Comparison of ENCODE assay signal across 8 cellular contexts in the genomic region with DNA sequence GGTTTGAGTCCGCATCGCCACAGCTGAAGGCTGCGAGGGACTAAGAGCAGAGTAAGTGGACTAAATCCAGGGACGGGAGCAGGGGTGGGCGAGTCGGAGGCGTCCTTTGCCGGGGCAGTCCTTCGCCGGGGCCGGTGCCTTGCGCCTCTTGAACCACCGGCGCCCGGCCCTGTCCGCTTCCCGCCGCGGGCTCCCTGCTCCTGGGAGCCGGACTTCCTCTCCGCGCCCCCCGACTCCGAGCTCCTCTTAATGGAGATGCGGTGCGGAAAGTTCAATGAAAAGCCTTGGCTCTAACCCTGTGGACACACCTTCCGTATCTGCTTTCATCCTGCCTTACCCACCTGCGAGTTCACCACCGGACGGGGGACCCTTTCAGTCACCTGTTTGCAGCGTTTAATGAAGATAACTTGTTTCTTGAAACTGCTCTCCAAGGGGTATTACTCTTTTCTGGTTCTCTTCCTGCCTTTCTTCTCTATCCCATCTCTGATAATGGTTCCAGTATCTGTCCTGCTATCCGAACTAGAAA. TPM values are rescaled to one million over a fixed set of nuclear protein-coding genes. Genes with fewer than 3 reads are reported as not detected.
A peak's percentile ranks its signal among the peaks of the same experiment; 100 is the strongest.
DNase-seq lines count a peak whose midpoint lies in the region; ATAC-seq and TF ChIP-seq lines count a peak whose summit lies in the region.

No MANE protein-coding gene starts in this region.

- H2AK5ac ChIP-seq in trophoblast cell (ENCODE audit: low read length), result no peak overlapping the region

- no peaks in the 10 kb centered on the region for H3K36me3 ChIP-seq in trophoblast cell (ENCODE audit: control insufficient read depth in 1 of 2, insufficient read depth in 2 of 2, low read length in 2 of 2)

- intact Hi-C loops in activated CD8-positive, alpha-beta T cell treated with anti-CD3 and anti-CD28 coated beads for 36 hours (cut with micrococcal nuclease), result loop anchor here (5.0 kb wide), 1 partner anchor 34 kb away; no protein-coding TSS in a partner anchor

- H3K14ac ChIP-seq in trophoblast cell (ENCODE audit: low read length), result peak overlapping the region; percentile 49

- DNase-seq in DMS53 treated with DMSO at 0.1 percent for 48 hours (lab: John Stamatoyannopoulos, UW; ENCODE audit: unreplicated experiment) (peak; percentile 82), foreskin keratinocyte (no peak), trophoblast cell (peak in 1 of 2 donors; percentile 15), glomerular visceral epithelial cell (ENCODE audit: extremely low spot score) (no peak)
- peak; percentile 45 for DNase-seq in activated CD8-positive, alpha-beta T cell treated with anti-CD3 and anti-CD28 coated beads for 36 hours
- DNase-seq in stimulated activated CD8-positive, alpha-beta memory T cell treated with anti-CD3 and anti-CD28 coated beads, Interleukin-4, amount 100 ng/mL, for 48 hours, result no peak

- peak overlapping the region; percentile 70 for H4K12ac ChIP-seq in trophoblast cell (ENCODE audit: low read depth, low read length)

- H4K91ac ChIP-seq in trophoblast cell (ENCODE audit: low read depth, low read length), result peak overlapping the region; percentile 57

- no peak for TF ChIP-seq CTCF in activated CD8-positive, alpha-beta T cell treated with anti-CD3 and anti-CD28 coated beads for 36 hours (IDR thresholded peaks at IDR 0.05)
- TF ChIP-seq CTCF in foreskin keratinocyte (conservative IDR thresholded peaks at IDR 0.05), result no peak

- H3K18ac ChIP-seq in trophoblast cell (ENCODE audit: low read length), result peak overlapping the region; percentile 68

- no peak for TF ChIP-seq RAD21 in Ishikawa (IDR thresholded peaks at IDR 0.05; ENCODE audit: low read depth)

- peak overlapping the region; percentile 87 for H3K27ac ChIP-seq in foreskin keratinocyte
- peak overlapping the region; percentile 79 for H3K27ac ChIP-seq in trophoblast cell (ENCODE audit: low read depth, low read length)

- H3K4me2 ChIP-seq in trophoblast cell (ENCODE audit: low read length), result peak overlapping the region; percentile 87

- no peaks in the 10 kb centered on the region for H3K9me3 Mint-ChIP-seq in activated CD8-positive, alpha-beta T cell treated with anti-CD3 and anti-CD28 coated beads for 36 hours

- ATAC-seq in GM21526 (IDR thresholded peaks at IDR 0.05; ENCODE audit: low FRiP score, unreplicated experiment) (peak; percentile 15), foreskin keratinocyte (peak; percentile 30)
- ATAC-seq in activated CD8-positive, alpha-beta T cell treated with anti-CD3 and anti-CD28 coated beads for 36 hours, result peak; percentile 1

- peaks cover 28% of the 10 kb centered on the region for H3K4me1 ChIP-seq in foreskin keratinocyte
- peaks cover 0 to 3% of the 10 kb centered on the region in 2 experiments for H3K4me1 ChIP-seq in trophoblast cell (ENCODE audit: control insufficient read depth in 1 of 2, insufficient read depth in 2 of 2, low read length in 2 of 2)

- no peak overlapping the region for H3K23ac ChIP-seq in trophoblast cell (ENCODE audit: low read length)

- POLR2A ChIA-PET in activated CD8-positive, alpha-beta T cell treated with anti-CD3 and anti-CD28 coated beads for 36 hours (lab: Charles Lee), result interaction anchor here (1.0 kb wide), 1 partner anchor 12 kb away, joined by 3 read pairs; no protein-coding TSS in a partner anchor

- peak overlapping the region; percentile 99 for H3K27ac Mint-ChIP-seq in activated CD8-positive, alpha-beta T cell treated with anti-CD3 and anti-CD28 coated beads for 36 hours

- H3K27me3 ChIP-seq in foreskin keratinocyte (no peaks in the 10 kb centered on the region), trophoblast cell (ENCODE audit: insufficient read depth, low read length) (no peaks in the 10 kb centered on the region)

- WGBS in trophoblast cell (ENCODE audit: extremely low coverage, insufficient coverage, insufficient read length), result no CpG with 5 or more reads among the region's 32 CpGs

- H3K36me3 Mint-ChIP-seq in activated CD8-positive, alpha-beta T cell treated with anti-CD3 and anti-CD28 coated beads for 36 hours (ENCODE audit: low read depth), result peaks cover 41% of the 10 kb centered on the region

- H2BK5ac ChIP-seq in trophoblast cell (ENCODE audit: low read depth, low read length, poor library complexity), result peak overlapping the region; percentile 13

- TF ChIP-seq EP300 in Ishikawa (IDR thresholded peaks at IDR 0.05; ENCODE audit: borderline replicate concordance), result no peak

- CTCF ChIA-PET in activated CD8-positive, alpha-beta T cell treated with anti-CD3 and anti-CD28 coated beads for 36 hours (lab: Charles Lee), result interaction anchor here (0.5 to 1.6 kb wide), 2 partner anchors 33 to 76 kb away, joined by 3 to 11 read pairs; partner anchors contain the start of gene TM7SF3

- peak overlapping the region; percentile 24 for H2BK120ac ChIP-seq in trophoblast cell (ENCODE audit: insufficient read depth, low read length, poor library complexity)

- peaks cover 50% of the 10 kb centered on the region for H3K4me1 Mint-ChIP-seq in activated CD8-positive, alpha-beta T cell treated with anti-CD3 and anti-CD28 coated beads for 36 hours (ENCODE audit: low read depth)

- H4K8ac ChIP-seq in trophoblast cell (ENCODE audit: low read depth, low read length), result peak overlapping the region; percentile 73

- H3K4me3 ChIP-seq in trophoblast cell (ENCODE audit: low read depth, low read length), result peak overlapping the region; percentile 94

- H3K9me3 ChIP-seq in trophoblast cell (ENCODE audit: insufficient read depth, low read depth, low read length), result no peaks in the 10 kb centered on the region

- peak overlapping the region; percentile 85 for H2AFZ ChIP-seq in trophoblast cell (ENCODE audit: insufficient read depth, low read length, poor library complexity)

- H3K4me3 Mint-ChIP-seq in activated CD8-positive, alpha-beta T cell treated with anti-CD3 and anti-CD28 coated beads for 36 hours, result peak overlapping the region; percentile 98

- H3K79me1 ChIP-seq in trophoblast cell (ENCODE audit: low read length), result peaks cover 5% of the 10 kb centered on the region

- no peaks in the 10 kb centered on the region for H3K27me3 Mint-ChIP-seq in activated CD8-positive, alpha-beta T cell treated with anti-CD3 and anti-CD28 coated beads for 36 hours

- peak overlapping the region; percentile 98 for H3K9ac ChIP-seq in trophoblast cell (ENCODE audit: low read length)

- peak overlapping the region; percentile 22 for H3K4ac ChIP-seq in trophoblast cell (ENCODE audit: low read depth, low read length)

- H3K79me2 ChIP-seq in trophoblast cell (ENCODE audit: control insufficient read depth, insufficient read depth, low read length, poor library complexity), result peaks cover 6% of the 10 kb centered on the region

- H2BK12ac ChIP-seq in trophoblast cell (ENCODE audit: low read length), result no peak overlapping the region

TF ChIP-seq in Ishikawa, 13 proteins besides CTCF, POLR2A, EP300 and RAD21:
- 0 out of 2 replicates have a peak, but pooled peaks have one; percentile 2 for TF ChIP-seq FOXM1 (IDR thresholded peaks at IDR 0.05; ENCODE audit: borderline replicate concordance, low read depth)
- TF ChIP-seq TEAD4 (IDR thresholded peaks at IDR 0.05), result no peak
- TF ChIP-seq ZBTB7A (IDR thresholded peaks at IDR 0.05; ENCODE audit: low read depth), result peak; percentile 55; the same call in 1 of the 2 replicates
- peak; percentile 59; the same call in 1 of the 2 replicates for TF ChIP-seq TCF12 (IDR thresholded peaks at IDR 0.05; ENCODE audit: low read depth)

RNA-seq across cellular contexts. Expression of gene FGFR1OP2, which starts 0.5 kb away (rescaled TPM):
- total RNA-seq in activated CD8-positive, alpha-beta T cell treated with anti-CD3 and anti-CD28 coated beads for 36 hours, result 10 to 100 TPM; 72.4 to 75.1 TPM
- 35.7 and 36.4 TPM in 2 replicates for total RNA-seq in foreskin keratinocyte
- 17.5 and 22.3 TPM in 2 replicates for polyA plus RNA-seq in foreskin keratinocyte
- 49.4 and 49.6 TPM in 2 replicates for polyA plus RNA-seq in trophoblast cell (2013)

RNA-seq across cellular contexts. Expression of gene INTS13, which starts 0.9 kb away (rescaled TPM):
- total RNA-seq in activated CD8-positive, alpha-beta T cell treated with anti-CD3 and anti-CD28 coated beads for 36 hours, result 100 to 1,000 TPM; 102 to 115 TPM
- total RNA-seq in foreskin keratinocyte, result 37.1 and 57.1 TPM in 2 replicates
- polyA plus RNA-seq in foreskin keratinocyte, result 25.1 and 37.2 TPM in 2 replicates
- 18.6 and 19.1 TPM in 2 replicates for polyA plus RNA-seq in trophoblast cell (2013)

Comparison
In these comparisons a context has a peak if more than half of its experiments do, and no peak if none do; other contexts are left out.
1. DNase-seq: peak in DMS53 treated with DMSO at 0.1 percent for 48 hours (single experiment) and activated CD8-positive, alpha-beta T cell treated with anti-CD3 and anti-CD28 coated beads for 36 hours (single experiment); none in foreskin keratinocyte (0 of 2), stimulated activated CD8-positive, alpha-beta memory T cell treated with anti-CD3 and anti-CD28 coated beads, Interleukin-4, amount 100 ng/mL, for 48 hours (single experiment) and glomerular visceral epithelial cell (single experiment).
2. Peak in every context shown above with its lines, with median percentiles within 50 percentile points of each other: ATAC-seq.